15 cellular contexts compared by ENCODE assay signal in the genomic region with DNA sequence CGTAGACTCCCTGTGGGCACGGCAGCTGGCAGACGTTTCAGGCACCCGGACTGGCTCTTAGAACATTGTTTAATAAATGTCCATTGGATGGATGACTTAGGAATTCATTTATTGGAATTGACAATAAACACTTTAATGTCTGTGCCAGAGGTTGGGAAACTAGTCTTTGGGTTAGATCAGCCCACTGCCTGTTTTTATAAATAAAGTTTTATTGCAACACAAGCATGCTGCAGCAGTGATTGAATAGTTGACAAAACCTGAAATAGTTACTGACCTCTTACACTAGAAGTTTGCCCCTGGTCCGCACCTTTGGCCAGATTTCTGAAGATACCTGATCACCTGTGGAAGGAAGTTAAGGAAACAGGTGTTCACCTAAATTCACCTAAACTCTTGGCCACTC. TPM values are rescaled to one million over a fixed set of nuclear protein-coding genes. Genes with fewer than 3 reads are reported as not detected.
"Had no signal": no experiment of that assay in that cellular context is flagged by ENCODE, and none has a peak within 500 bp of the region (broad histone marks: within the 10 kb centered on the region; RNA-seq: fewer than 3 reads in every experiment).

No MANE protein-coding gene starts in this region.

- H3K27me3 ChIP-seq: brain microvascular endothelial cell, colonic mucosa, Peyer's patch, SJSA1 had no signal

- H3K36me3 ChIP-seq: brain microvascular endothelial cell, colonic mucosa, Peyer's patch, SJSA1, WERI-Rb-1 had no signal

- H3K4me3 ChIP-seq: colonic mucosa, Peyer's patch, SJSA1 had no signal

- H3K4me1 ChIP-seq: colonic mucosa, SJSA1 had no signal

- H3K9me3 Mint-ChIP-seq: activated CD4-positive, alpha-beta memory T cell treated with anti-CD3 and anti-CD28 coated beads for 36 hours; activated CD4-positive, alpha-beta T cell treated with anti-CD3 and anti-CD28 coated beads, Interleukin-2, amount 10 ng/mL, durations not matched to agents 7 days and 5 days; activated naive CD8-positive, alpha-beta T cell treated with anti-CD3 and anti-CD28 coated beads for 36 hours; activated T-cell treated with anti-CD3 and anti-CD28 coated beads, Interleukin-2, amount 50 U/mL, for 4 hours; T-cell had no signal

- H3K9ac ChIP-seq: SK-N-SH had no signal

- H3K36me3 Mint-ChIP-seq: activated CD4-positive, alpha-beta memory T cell treated with anti-CD3 and anti-CD28 coated beads for 36 hours; activated naive CD8-positive, alpha-beta T cell treated with anti-CD3 and anti-CD28 coated beads for 36 hours; T-cell had no signal

- H3K27ac Mint-ChIP-seq: activated CD4-positive, alpha-beta memory T cell treated with anti-CD3 and anti-CD28 coated beads for 36 hours; activated CD4-positive, alpha-beta T cell treated with anti-CD3 and anti-CD28 coated beads, Interleukin-2, amount 10 ng/mL, durations not matched to agents 7 days and 5 days; activated naive CD8-positive, alpha-beta T cell treated with anti-CD3 and anti-CD28 coated beads for 36 hours had no signal

- H3K4me3 Mint-ChIP-seq: activated CD4-positive, alpha-beta memory T cell treated with anti-CD3 and anti-CD28 coated beads for 36 hours; activated CD4-positive, alpha-beta T cell treated with anti-CD3 and anti-CD28 coated beads, Interleukin-2, amount 10 ng/mL, durations not matched to agents 7 days and 5 days; activated T-cell treated with anti-CD3 and anti-CD28 coated beads, Interleukin-2, amount 50 U/mL, for 4 hours had no signal

- H3K9me3 ChIP-seq: colonic mucosa, Peyer's patch, SJSA1, SK-N-SH had no signal

- H3K4me2 ChIP-seq: SK-N-SH had no signal

- H3K27ac ChIP-seq: brain microvascular endothelial cell, colonic mucosa, Peyer's patch, SJSA1 had no signal

- DNase-seq: NCI-H774 had no signal

- H3K9me2 ChIP-seq: SK-N-SH had no signal

RNA-seq across cellular contexts. Expression of a gene that starts 51.6 kb away (rescaled TPM):
- total RNA-seq: activated CD4-positive, alpha-beta memory T cell treated with anti-CD3 and anti-CD28 coated beads for 36 hours; activated CD4-positive, alpha-beta T cell treated with anti-CD3 and anti-CD28 coated beads, Interleukin-2, amount 10 ng/mL, durations not matched to agents 7 days and 5 days; activated naive CD8-positive, alpha-beta T cell treated with anti-CD3 and anti-CD28 coated beads for 36 hours; activated T-cell treated with anti-CD3 and anti-CD28 coated beads, Interleukin-2, amount 50 U/mL, for 4 hours; aorta; chondrocyte; colonic mucosa; MCF 10A; Peyer's patch; SJSA1; T-cell had no signal
- polyA plus RNA-seq: aorta, SK-N-SH had no signal
